In genomic region chr1:171507435-171507834, GRCh38 we compare ENCODE assay signal across 13 cellular contexts. TPM values are rescaled to one million over a fixed set of nuclear protein-coding genes. Genes with fewer than 3 reads are reported as not detected.
DNase-seq lines count a peak whose midpoint lies in the region; ATAC-seq and TF ChIP-seq lines count a peak whose summit lies in the region.
"Had no signal": no experiment of that assay in that cellular context is flagged by ENCODE, and none has a peak within 500 bp of the region (broad histone marks: within the 10 kb centered on the region; RNA-seq: fewer than 3 reads in every experiment).

No MANE protein-coding gene starts in this region.

- no peak overlapping the region for H3K27ac ChIP-seq in BLaER1 treated with 17β-estradiol and CSF1 and Interleukin-3, amounts not matched to agents 10 nM and 100 nM
- H3K27ac ChIP-seq in DND-41 (ENCODE audit: low read length): no peak overlapping the region
- no peak overlapping the region for H3K27ac ChIP-seq in colonic mucosa

- H3K79me2 ChIP-seq in DND-41 (ENCODE audit: insufficient read depth, low read length): peaks cover 100% of the 10 kb centered on the region

- H2AFZ ChIP-seq in DND-41 (ENCODE audit: low read depth, low read length): no peak overlapping the region

- H3K36me3 Mint-ChIP-seq in activated CD8-positive, alpha-beta T cell treated with anti-CD3 and anti-CD28 coated beads for 36 hours (ENCODE audit: low read depth): peaks cover 39% of the 10 kb centered on the region
- peaks cover 12% of the 10 kb centered on the region for H3K36me3 Mint-ChIP-seq in mesothelial cell of epicardium

- DNase-seq in DND-41 (no peak), mesothelial cell of epicardium (ENCODE audit: low spot score in 2 of 2, unreplicated experiment in 2 of 2) (no peak), colonic mucosa (no peak)
- no peak for DNase-seq in activated CD8-positive, alpha-beta T cell treated with anti-CD3 and anti-CD28 coated beads for 36 hours
- no peak for DNase-seq in activated CD4-positive, CD25-positive, alpha-beta regulatory T cell treated with anti-CD3 and anti-CD28 coated beads, Interleukin-2, amount 50 U/mL, for 72 hours
- DNase-seq: activated CD4-positive, alpha-beta T cell treated with anti-CD3 and anti-CD28 coated beads, Interleukin-2, amount 50 U/mL, for 48 hours; central memory CD4-positive, alpha-beta T cell; foreskin melanocyte; NCI-H146; SHP77 treated with DMSO at 0.1 percent for 48 hours had no signal

- H3K9me3 Mint-ChIP-seq in activated CD8-positive, alpha-beta T cell treated with anti-CD3 and anti-CD28 coated beads for 36 hours: peaks cover 4% of the 10 kb centered on the region
- H3K9me3 Mint-ChIP-seq in mesothelial cell of epicardium: no peaks in the 10 kb centered on the region

- peaks cover 13 to 51% (median 26%) of the 10 kb centered on the region in 11 experiments; a peak in 21 of 22 replicates for H3K36me3 ChIP-seq in BLaER1 treated with 17β-estradiol and CSF1 and Interleukin-3, amounts not matched to agents 10 nM and 100 nM
- peaks cover 3% of the 10 kb centered on the region; the same call in 1 of the 2 replicates for H3K36me3 ChIP-seq in DND-41 (ENCODE audit: insufficient read depth, low read length)
- no peaks in the 10 kb centered on the region for H3K36me3 ChIP-seq in colonic mucosa
- H3K36me3 ChIP-seq: neutrophil had no signal

- H3K9ac ChIP-seq in BLaER1 treated with 17β-estradiol and CSF1 and Interleukin-3, amounts not matched to agents 10 nM and 100 nM: no peak overlapping the region
- no peak overlapping the region for H3K9ac ChIP-seq in DND-41 (ENCODE audit: low read depth, low read length)
- H3K9ac ChIP-seq in colonic mucosa (ENCODE audit: low read depth in 2 of 2, low read length in 2 of 2): no peak overlapping the region

- intact Hi-C loops in activated CD8-positive, alpha-beta T cell treated with anti-CD3 and anti-CD28 coated beads for 36 hours (cut with micrococcal nuclease): no loop called here
- intact Hi-C loops in colonic mucosa (cut with DNase I): no loop called here

- POLR2A ChIA-PET in activated CD8-positive, alpha-beta T cell treated with anti-CD3 and anti-CD28 coated beads for 36 hours (lab: Charles Lee): no interaction called here

- H3K4me1 ChIP-seq in BLaER1 treated with 17β-estradiol and CSF1 and Interleukin-3, amounts not matched to agents 10 nM and 100 nM: peaks cover 5 to 45% (median 21%) of the 10 kb centered on the region in 10 experiments; a peak in 17 of 20 replicates
- peaks cover 9% of the 10 kb centered on the region; the same call in 1 of the 2 replicates for H3K4me1 ChIP-seq in DND-41 (ENCODE audit: insufficient read depth, low read length)
- no peaks in the 10 kb centered on the region for H3K4me1 ChIP-seq in colonic mucosa

- H3K4me1 Mint-ChIP-seq in activated CD8-positive, alpha-beta T cell treated with anti-CD3 and anti-CD28 coated beads for 36 hours (ENCODE audit: low read depth): peaks cover 89% of the 10 kb centered on the region
- peaks cover 23% of the 10 kb centered on the region for H3K4me1 Mint-ChIP-seq in mesothelial cell of epicardium

- peak overlapping the region in 7 of 11 experiments; percentile 4 to 52 (median 39); a peak in 10 of 22 replicates for H3K4me2 ChIP-seq in BLaER1 treated with 17β-estradiol and CSF1 and Interleukin-3, amounts not matched to agents 10 nM and 100 nM
- H3K4me2 ChIP-seq in DND-41 (ENCODE audit: insufficient read depth, low read length): no peak overlapping the region

- CTCF ChIA-PET in activated CD8-positive, alpha-beta T cell treated with anti-CD3 and anti-CD28 coated beads for 36 hours (lab: Charles Lee): interaction anchor here (1.0 to 4.2 kb wide), 2 partner anchors 9 to 22 kb away, joined by 3 to 23 read pairs; partner anchors contain the start of gene PRRC2C

- no peak for TF ChIP-seq CTCF in DND-41 (IDR thresholded peaks at IDR 0.05; ENCODE audit: borderline replicate concordance, extremely low read depth, low read length, poor library complexity, severe bottlenecking)
- TF ChIP-seq CTCF in activated CD8-positive, alpha-beta T cell treated with anti-CD3 and anti-CD28 coated beads for 36 hours (IDR thresholded peaks at IDR 0.05): no peak
- no peak for TF ChIP-seq CTCF in mesothelial cell of epicardium (IDR thresholded peaks at IDR 0.05; ENCODE audit: unreplicated experiment)
- TF ChIP-seq CTCF in colonic mucosa (IDR thresholded peaks at IDR 0.05): no peak

- H3K4me3 Mint-ChIP-seq in activated CD8-positive, alpha-beta T cell treated with anti-CD3 and anti-CD28 coated beads for 36 hours: no peak overlapping the region
- no peak overlapping the region for H3K4me3 Mint-ChIP-seq in mesothelial cell of epicardium

- H3K9me3 ChIP-seq in BLaER1 treated with 17β-estradiol and CSF1 and Interleukin-3, amounts not matched to agents 10 nM and 100 nM (replicated peaks in 1 of 11): peaks cover 0 to 14% (median 7%) of the 10 kb centered on the region in 11 experiments; a peak in 13 of 22 replicates
- H3K9me3 ChIP-seq in DND-41 (ENCODE audit: insufficient read depth, low read length, severe bottlenecking) (no peaks in the 10 kb centered on the region), colonic mucosa (no peaks in the 10 kb centered on the region)
- H3K9me3 ChIP-seq: neutrophil had no signal

- peaks cover 100% of the 10 kb centered on the region in 11 experiments for H4K20me1 ChIP-seq in BLaER1 treated with 17β-estradiol and CSF1 and Interleukin-3, amounts not matched to agents 10 nM and 100 nM
- H4K20me1 ChIP-seq in DND-41 (ENCODE audit: insufficient read depth, low read length): peaks cover 95% of the 10 kb centered on the region

- no peaks in the 10 kb centered on the region for H3K27me3 ChIP-seq in BLaER1 treated with 17β-estradiol and CSF1 and Interleukin-3, amounts not matched to agents 10 nM and 100 nM
- H3K27me3 ChIP-seq in DND-41 (ENCODE audit: insufficient read depth, low read length, poor library complexity) (no peaks in the 10 kb centered on the region), colonic mucosa (no peaks in the 10 kb centered on the region)
- H3K27me3 ChIP-seq: neutrophil had no signal

- H3K27me3 Mint-ChIP-seq in activated CD8-positive, alpha-beta T cell treated with anti-CD3 and anti-CD28 coated beads for 36 hours: no peaks in the 10 kb centered on the region
- H3K27me3 Mint-ChIP-seq in mesothelial cell of epicardium (ENCODE audit: low read depth): no peaks in the 10 kb centered on the region

- H3K27ac Mint-ChIP-seq in activated CD8-positive, alpha-beta T cell treated with anti-CD3 and anti-CD28 coated beads for 36 hours: peak overlapping the region; percentile 80
- peak overlapping the region; percentile 42 for H3K27ac Mint-ChIP-seq in mesothelial cell of epicardium

- H3K4me3 ChIP-seq in BLaER1 treated with 17β-estradiol and CSF1 and Interleukin-3, amounts not matched to agents 10 nM and 100 nM: no peak overlapping the region
- H3K4me3 ChIP-seq in DND-41 (ENCODE audit: low read depth in 1 of 2, low read length in 2 of 2): no peak overlapping the region
- no peak overlapping the region for H3K4me3 ChIP-seq in colonic mucosa

- ATAC-seq in DND-41 (ENCODE audit: insufficient read depth, low read depth): 0 out of 3 replicates have a peak, but pooled peaks have one; percentile 10
- ATAC-seq in activated CD8-positive, alpha-beta T cell treated with anti-CD3 and anti-CD28 coated beads for 36 hours: no peak
- ATAC-seq in activated CD4-positive, CD25-positive, alpha-beta regulatory T cell treated with anti-CD3 and anti-CD28 coated beads, Interleukin-2, amount 50 U/mL, for 24 hours: no peak

RNA-seq across cellular contexts. Expression of gene PRRC2C, which starts 22.1 kb away (rescaled TPM):
- 100 to 1,000 TPM; 229 to 238 TPM for total RNA-seq in activated CD8-positive, alpha-beta T cell treated with anti-CD3 and anti-CD28 coated beads for 36 hours
- total RNA-seq in mesothelial cell of epicardium: 212 to 225 TPM (median 216 TPM) in 3 replicates
- total RNA-seq in colonic mucosa: 100 to 1,000 TPM; 136 to 142 TPM
